Comparison of ENCODE assay signal across 20 cellular contexts in genomic region chr4:184099541-184099966, GRCh38.
DNase-seq lines count a peak whose midpoint lies in the region; ATAC-seq and TF ChIP-seq lines count a peak whose summit lies in the region.
"Had no signal": no experiment of that assay in that cellular context is flagged by ENCODE, and none has a peak within 500 bp of the region (broad histone marks: within the 10 kb centered on the region; RNA-seq: fewer than 3 reads in every experiment).

No MANE protein-coding gene starts in this region.

- peak; percentile 12 for DNase-seq in Caki2 (ENCODE audit: low read depth)
- DNase-seq in HFF-Myc (ENCODE audit: extremely low read depth, low read depth) = peak; percentile 2
- DNase-seq in nephron progenitor cell = peak; percentile 23
- no peak for DNase-seq in germinal center (ENCODE audit: low spot score)
- no peak for DNase-seq in effector CD8-positive, alpha-beta T cell (lab: John Stamatoyannopoulos, UW)
- no peak for DNase-seq in SKM-1 (lab: John Stamatoyannopoulos, UW; ENCODE audit: unreplicated experiment)
- DNase-seq: COR-L47, dermis blood vessel endothelial cell, kidney, mammary epithelial cell, NCI-H446 treated with DMSO at 0.1 percent for 48 hours had no signal

- H3K27me3 Mint-ChIP-seq in brain (no peaks in the 10 kb centered on the region), nephron progenitor cell (ENCODE audit: low read depth, poor library complexity) (peaks cover 23% of the 10 kb centered on the region)

- H3K4me1 Mint-ChIP-seq in brain (peaks cover 86% of the 10 kb centered on the region), nephron progenitor cell (peaks cover 61% of the 10 kb centered on the region)

- in situ Hi-C loops in Caki2 (cut with HindIII; ENCODE audit: low pct_unique_long_range_greater_than_20kb, low sequenced_read_pairs) = no loop called here

- ATAC-seq in HG03378 (IDR thresholded peaks at IDR 0.05; ENCODE audit: unreplicated experiment) = no peak

- peak overlapping the region; percentile 10 to 69 (median 19) for H3K27ac Mint-ChIP-seq in brain
- peak overlapping the region; percentile 11 for H3K27ac Mint-ChIP-seq in nephron progenitor cell
- H3K27ac Mint-ChIP-seq: activated CD4-positive, alpha-beta memory T cell treated with anti-CD3 and anti-CD28 coated beads, Interleukin-2, amount 10 ng/mL, durations not matched to agents 7 days and 5 days; naive thymus-derived CD4-positive, alpha-beta T cell; stimulated activated naive CD8-positive, alpha-beta T cell treated with anti-CD3 and anti-CD28 coated beads, Interleukin-15, Interleukin-2, amounts not matched to agents 100 ng/mL and 50 ng/mL, for 24 hours; T-helper 2 cell treated with Interferon-gamma antibody and Interleukin-4, amounts not matched to agents 5 μg/mL and 100 μg/mL, for 36 hours had no signal

- H3K36me3 Mint-ChIP-seq in brain (no peaks in the 10 kb centered on the region), nephron progenitor cell (ENCODE audit: low read depth) (no peaks in the 10 kb centered on the region)
- H3K36me3 Mint-ChIP-seq: naive thymus-derived CD4-positive, alpha-beta T cell had no signal

- no peak overlapping the region for H3K4me3 ChIP-seq in HFF-Myc (replicated peaks; ENCODE audit: low read depth, low read length)
- H3K4me3 ChIP-seq: adrenal gland, MG63, SJSA1 had no signal

- H3K9me3 Mint-ChIP-seq in brain (peaks cover 0 to 14% (median 3%) of the 10 kb centered on the region in 5 experiments), nephron progenitor cell (no peaks in the 10 kb centered on the region)
- H3K9me3 Mint-ChIP-seq: activated CD4-positive, alpha-beta memory T cell treated with anti-CD3 and anti-CD28 coated beads, Interleukin-2, amount 10 ng/mL, durations not matched to agents 7 days and 5 days; naive thymus-derived CD4-positive, alpha-beta T cell; stimulated activated naive CD8-positive, alpha-beta T cell treated with anti-CD3 and anti-CD28 coated beads, Interleukin-15, Interleukin-2, amounts not matched to agents 100 ng/mL and 50 ng/mL, for 24 hours; T-helper 2 cell treated with Interferon-gamma antibody and Interleukin-4, amounts not matched to agents 5 μg/mL and 100 μg/mL, for 36 hours had no signal

- no peak for TF ChIP-seq CTCF in HFF-Myc (IDR thresholded peaks at IDR 0.05; ENCODE audit: low read depth, low read length, missing control alignments)
- TF ChIP-seq CTCF in brain (conservative IDR thresholded peaks at IDR 0.05) = no peak
- TF ChIP-seq CTCF in nephron progenitor cell (IDR thresholded peaks at IDR 0.05) = no peak

- H3K4me3 Mint-ChIP-seq in brain (peak overlapping the region in 4 of 5 experiments; percentile 3 to 36 (median 15)), nephron progenitor cell (peak overlapping the region; percentile 19)
- H3K4me3 Mint-ChIP-seq: activated CD4-positive, alpha-beta memory T cell treated with anti-CD3 and anti-CD28 coated beads, Interleukin-2, amount 10 ng/mL, durations not matched to agents 7 days and 5 days; naive thymus-derived CD4-positive, alpha-beta T cell; stimulated activated naive CD8-positive, alpha-beta T cell treated with anti-CD3 and anti-CD28 coated beads, Interleukin-15, Interleukin-2, amounts not matched to agents 100 ng/mL and 50 ng/mL, for 24 hours; T-helper 2 cell treated with Interferon-gamma antibody and Interleukin-4, amounts not matched to agents 5 μg/mL and 100 μg/mL, for 36 hours had no signal

Comparison
In these comparisons a context has a peak if more than half of its experiments do, and no peak if none do; other contexts are left out.
1. DNase-seq: peak in Caki2 (single experiment), HFF-Myc (single experiment) and nephron progenitor cell (single experiment); none in germinal center (single experiment), effector CD8-positive, alpha-beta T cell (single experiment) and SKM-1 (single experiment).